Comparison of ENCODE assay signal across 1 cellular context in genomic region chr16:88678224-88678979, GRCh38.
TF ChIP-seq lines count a peak whose summit lies in the region.

No MANE protein-coding gene starts in this region.

TF ChIP-seq in SK-N-SH, 30 proteins besides CTCF, POLR2A, EP300 and RAD21 (continued from another document):
- TF ChIP-seq REST (IDR thresholded peaks at IDR 0.05; ENCODE audit: low read depth, low read length) (no peak), CHD2 (IDR thresholded peaks at IDR 0.05; ENCODE audit: low read length, partially characterized antibody) (no peak), NRF1 (IDR thresholded peaks at IDR 0.05; ENCODE audit: low read depth, low read length) (no peak), RFX5 (IDR thresholded peaks at IDR 0.05; ENCODE audit: low read length) (no peak), TCF12 (IDR thresholded peaks at IDR 0.05) (no peak), MEF2A (IDR thresholded peaks at IDR 0.05; ENCODE audit: borderline replicate concordance, low read depth) (no peak), JUND (IDR thresholded peaks at IDR 0.05) (no peak), USF2 (IDR thresholded peaks at IDR 0.05; ENCODE audit: borderline replicate concordance, low read depth, low read length) (no peak), SIN3A (IDR thresholded peaks at IDR 0.05; ENCODE audit: borderline replicate concordance, low read depth, low read length) (no peak), TAF1 (IDR thresholded peaks at IDR 0.05; ENCODE audit: borderline replicate concordance, low read depth, low read length) (no peak), SMC3 (IDR thresholded peaks at IDR 0.05; ENCODE audit: low read depth, low read length) (no peak), ELF1 (IDR thresholded peaks at IDR 0.05) (no peak), FOXM1 (IDR thresholded peaks at IDR 0.05; ENCODE audit: low read depth) (no peak), EZH2phosphoT487 (IDR thresholded peaks at IDR 0.05; ENCODE audit: borderline replicate concordance, low read depth) (no peak), RXRA (IDR thresholded peaks at IDR 0.05; ENCODE audit: borderline replicate concordance, low read depth) (no peak), MXI1 (IDR thresholded peaks at IDR 0.05; ENCODE audit: low read depth, low read length) (no peak), NFIC (IDR thresholded peaks at IDR 0.05; ENCODE audit: borderline replicate concordance) (no peak)
TF ChIP-seq in SK-N-SH: peak in this region for 0.
